1 cellular context compared by ENCODE assay signal in genomic region chr10:8312861-8313260, GRCh38.
TF ChIP-seq lines count a peak whose summit lies in the region.

No MANE protein-coding gene starts in this region.

TF ChIP-seq in SK-N-SH treated with all-trans-retinoic acid at 6 μM for 48 hours, 23 proteins besides CTCF, POLR2A, EP300 and RAD21 (continued from another document):
- TF ChIP-seq TSHZ2 (CRISPR knock-in tag; IDR thresholded peaks at IDR 0.05) (no peak), OSR1 (CRISPR knock-in tag; IDR thresholded peaks at IDR 0.05) (no peak), TOX (CRISPR knock-in tag; IDR thresholded peaks at IDR 0.05; ENCODE audit: borderline replicate concordance) (no peak), ZNF70 (CRISPR knock-in tag; IDR thresholded peaks at IDR 0.05) (no peak), GLIS3 (CRISPR knock-in tag; IDR thresholded peaks at IDR 0.05) (no peak), RARB (CRISPR knock-in tag; IDR thresholded peaks at IDR 0.05) (no peak), ZNF565 (CRISPR knock-in tag; conservative IDR thresholded peaks at IDR 0.05; ENCODE audit: low read depth) (no peak)
- TF ChIP-seq, protein P1, sequence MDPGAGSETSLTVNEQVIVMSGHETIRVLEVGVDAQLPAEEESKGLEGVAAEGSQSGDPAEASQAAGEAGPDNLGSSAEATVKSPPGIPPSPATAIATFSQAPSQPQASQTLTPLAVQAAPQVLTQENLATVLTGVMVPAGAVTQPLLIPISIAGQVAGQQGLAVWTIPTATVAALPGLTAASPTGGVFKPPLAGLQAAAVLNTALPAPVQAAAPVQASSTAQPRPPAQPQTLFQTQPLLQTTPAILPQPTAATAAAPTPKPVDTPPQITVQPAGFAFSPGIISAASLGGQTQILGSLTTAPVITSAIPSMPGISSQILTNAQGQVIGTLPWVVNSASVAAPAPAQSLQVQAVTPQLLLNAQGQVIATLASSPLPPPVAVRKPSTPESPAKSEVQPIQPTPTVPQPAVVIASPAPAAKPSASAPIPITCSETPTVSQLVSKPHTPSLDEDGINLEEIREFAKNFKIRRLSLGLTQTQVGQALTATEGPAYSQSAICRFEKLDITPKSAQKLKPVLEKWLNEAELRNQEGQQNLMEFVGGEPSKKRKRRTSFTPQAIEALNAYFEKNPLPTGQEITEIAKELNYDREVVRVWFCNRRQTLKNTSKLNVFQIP (CRISPR knock-in tag; IDR thresholded peaks at IDR 0.05; ENCODE audit: borderline replicate concordance, low read depth): no peak
- TF ChIP-seq, protein P2, sequence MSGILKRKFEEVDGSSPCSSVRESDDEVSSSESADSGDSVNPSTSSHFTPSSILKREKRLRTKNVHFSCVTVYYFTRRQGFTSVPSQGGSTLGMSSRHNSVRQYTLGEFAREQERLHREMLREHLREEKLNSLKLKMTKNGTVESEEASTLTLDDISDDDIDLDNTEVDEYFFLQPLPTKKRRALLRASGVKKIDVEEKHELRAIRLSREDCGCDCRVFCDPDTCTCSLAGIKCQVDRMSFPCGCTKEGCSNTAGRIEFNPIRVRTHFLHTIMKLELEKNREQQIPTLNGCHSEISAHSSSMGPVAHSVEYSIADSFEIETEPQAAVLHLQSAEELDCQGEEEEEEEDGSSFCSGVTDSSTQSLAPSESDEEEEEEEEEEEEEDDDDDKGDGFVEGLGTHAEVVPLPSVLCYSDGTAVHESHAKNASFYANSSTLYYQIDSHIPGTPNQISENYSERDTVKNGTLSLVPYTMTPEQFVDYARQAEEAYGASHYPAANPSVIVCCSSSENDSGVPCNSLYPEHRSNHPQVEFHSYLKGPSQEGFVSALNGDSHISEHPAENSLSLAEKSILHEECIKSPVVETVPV (CRISPR knock-in tag; IDR thresholded peaks at IDR 0.05): no peak
